In the genomic region with DNA sequence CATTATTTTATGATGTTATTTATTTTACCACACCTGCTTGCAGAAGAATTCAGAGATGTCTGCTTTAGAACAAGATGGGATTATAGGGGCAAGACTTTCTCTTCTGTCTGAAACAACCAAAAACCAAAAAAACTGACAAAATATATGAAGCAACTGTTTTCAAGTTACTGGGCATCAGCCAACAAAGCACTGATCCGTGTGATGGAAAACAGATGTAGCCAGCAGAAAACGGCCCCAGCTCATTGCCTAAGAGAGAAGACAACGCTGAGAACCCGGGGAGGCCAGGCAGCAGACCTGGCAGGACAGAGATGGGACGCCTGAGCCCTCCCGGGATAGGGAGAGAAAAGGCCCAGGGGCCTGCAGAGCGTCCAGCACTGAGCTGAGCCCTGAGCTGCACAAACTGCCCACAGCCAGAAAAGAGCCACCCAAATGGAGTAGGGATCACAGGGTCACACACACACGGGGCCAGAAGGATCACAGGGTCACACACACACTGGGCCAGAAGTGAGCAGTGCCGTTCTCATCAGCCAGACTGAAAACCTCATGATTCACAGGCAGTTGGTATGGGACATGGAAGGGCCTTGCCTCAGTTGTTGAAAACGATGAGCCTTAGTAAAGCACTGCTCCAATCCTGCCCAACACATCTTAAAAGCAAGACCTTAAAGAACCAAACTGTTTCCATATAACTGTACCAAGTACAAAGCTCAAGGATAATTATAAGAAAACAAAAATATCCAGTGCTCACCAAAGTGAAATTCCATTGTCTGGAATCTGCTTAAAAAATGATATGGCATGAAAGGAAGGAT, we compare ENCODE assay signal across 11 cellular contexts. TPM values are rescaled to one million over a fixed set of nuclear protein-coding genes. Genes with fewer than 3 reads are reported as not detected.
DNase-seq lines count a peak whose midpoint lies in the region; ATAC-seq and TF ChIP-seq lines count a peak whose summit lies in the region.
"Had no signal": no experiment of that assay in that cellular context is flagged by ENCODE, and none has a peak within 500 bp of the region (broad histone marks: within the 10 kb centered on the region; RNA-seq: fewer than 3 reads in every experiment).

No MANE protein-coding gene starts in this region.

- no peak for TF ChIP-seq CTCF in mucosa of descending colon (IDR thresholded peaks at IDR 0.05)

- peaks cover 3% of the 10 kb centered on the region for H3K27me3 Mint-ChIP-seq in activated naive CD8-positive, alpha-beta T cell treated with anti-CD3 and anti-CD28 coated beads, Interleukin-2, amount 10 ng/mL, durations not matched to agents 7 days and 5 days
- no peaks in the 10 kb centered on the region for H3K27me3 Mint-ChIP-seq in activated naive CD8-positive, alpha-beta T cell treated with anti-CD3 and anti-CD28 coated beads for 36 hours
- no peaks in the 10 kb centered on the region for H3K27me3 Mint-ChIP-seq in activated CD4-positive, alpha-beta memory T cell treated with anti-CD3 and anti-CD28 coated beads, Interleukin-2, amount 10 ng/mL, durations not matched to agents 7 days and 5 days

- H3K4me3 ChIP-seq in mucosa of descending colon (no peak overlapping the region), aorta (ENCODE audit: low read length in 2 of 2) (no peak overlapping the region)
- H3K4me3 ChIP-seq: skin epidermis had no signal

- POLR2A ChIA-PET in activated naive CD8-positive, alpha-beta T cell treated with anti-CD3 and anti-CD28 coated beads, Interleukin-2, amount 10 ng/mL, durations not matched to agents 7 days and 5 days (lab: Charles Lee) = no interaction called here
- POLR2A ChIA-PET in activated CD4-positive, alpha-beta memory T cell treated with anti-CD3 and anti-CD28 coated beads, Interleukin-2, amount 10 ng/mL, durations not matched to agents 7 days and 5 days (lab: Charles Lee) = no interaction called here

- no peaks in the 10 kb centered on the region for H3K4me1 ChIP-seq in mucosa of descending colon (ENCODE audit: low read depth)
- peaks cover 4 to 5% of the 10 kb centered on the region in 2 donors for H3K4me1 ChIP-seq in aorta (ENCODE audit: control insufficient read depth in 1 of 2, insufficient read depth in 2 of 2, low read length in 2 of 2)

- no peak overlapping the region for H3K27ac Mint-ChIP-seq in activated naive CD8-positive, alpha-beta T cell treated with anti-CD3 and anti-CD28 coated beads, Interleukin-2, amount 10 ng/mL, durations not matched to agents 7 days and 5 days
- H3K27ac Mint-ChIP-seq in activated naive CD8-positive, alpha-beta T cell treated with anti-CD3 and anti-CD28 coated beads for 36 hours = no peak overlapping the region
- no peak overlapping the region for H3K27ac Mint-ChIP-seq in activated CD4-positive, alpha-beta memory T cell treated with anti-CD3 and anti-CD28 coated beads, Interleukin-2, amount 10 ng/mL, durations not matched to agents 7 days and 5 days

- intact Hi-C loops in mucosa of descending colon (cut with DNase I, micrococcal nuclease) = no loop called here
- intact Hi-C loops in aorta (cut with DNase I) = loop anchor here (1.0 to 5.0 kb wide), 2 partner anchors 10 to 80 kb away; no protein-coding TSS in a partner anchor

- CTCF ChIA-PET in activated CD4-positive, alpha-beta memory T cell treated with anti-CD3 and anti-CD28 coated beads, Interleukin-2, amount 10 ng/mL, durations not matched to agents 7 days and 5 days (lab: Charles Lee) = no interaction called here

- ATAC-seq in activated naive CD8-positive, alpha-beta T cell treated with anti-CD3 and anti-CD28 coated beads, Interleukin-2, amount 10 ng/mL, durations not matched to agents 7 days and 5 days (ENCODE audit: low read depth) = no peak
- ATAC-seq in mucosa of descending colon = peak; percentile 23
- peak; percentile 63 for ATAC-seq in aorta (ENCODE audit: low FRiP score)
- ATAC-seq in GM18858 (IDR thresholded peaks at IDR 0.05; ENCODE audit: unreplicated experiment) = no peak

- H3K4me1 Mint-ChIP-seq in activated naive CD8-positive, alpha-beta T cell treated with anti-CD3 and anti-CD28 coated beads, Interleukin-2, amount 10 ng/mL, durations not matched to agents 7 days and 5 days = no peaks in the 10 kb centered on the region
- no peaks in the 10 kb centered on the region for H3K4me1 Mint-ChIP-seq in activated naive CD8-positive, alpha-beta T cell treated with anti-CD3 and anti-CD28 coated beads for 36 hours
- no peaks in the 10 kb centered on the region for H3K4me1 Mint-ChIP-seq in activated CD4-positive, alpha-beta memory T cell treated with anti-CD3 and anti-CD28 coated beads, Interleukin-2, amount 10 ng/mL, durations not matched to agents 7 days and 5 days

- peak; percentile 2 for DNase-seq in activated naive CD8-positive, alpha-beta T cell treated with anti-CD3 and anti-CD28 coated beads, Interleukin-2, amount 10 ng/mL, durations not matched to agents 7 days and 5 days
- no peak for DNase-seq in activated naive CD8-positive, alpha-beta T cell treated with anti-CD3 and anti-CD28 coated beads for 36 hours
- DNase-seq in ecto neural progenitor cell (ENCODE audit: low spot score) = peak; percentile 45
- peak in 1 of 3 donors; percentile 16 for DNase-seq in mucosa of descending colon
- peak in 1 of 2 donors; percentile 76 for DNase-seq in aorta
- DNase-seq in iPS-NIHi7 (ENCODE audit: extremely low spot score) = no peak
- no peak for DNase-seq in activated CD4-positive, alpha-beta memory T cell treated with anti-CD3 and anti-CD28 coated beads, Interleukin-2, amount 10 ng/mL, durations not matched to agents 7 days and 5 days
- DNase-seq: NCI-H524 treated with DMSO at 0.1 percent for 48 hours had no signal

- no peaks in the 10 kb centered on the region for H3K9me3 Mint-ChIP-seq in activated naive CD8-positive, alpha-beta T cell treated with anti-CD3 and anti-CD28 coated beads, Interleukin-2, amount 10 ng/mL, durations not matched to agents 7 days and 5 days
- H3K9me3 Mint-ChIP-seq in activated naive CD8-positive, alpha-beta T cell treated with anti-CD3 and anti-CD28 coated beads for 36 hours = no peaks in the 10 kb centered on the region
- H3K9me3 Mint-ChIP-seq in activated CD4-positive, alpha-beta memory T cell treated with anti-CD3 and anti-CD28 coated beads, Interleukin-2, amount 10 ng/mL, durations not matched to agents 7 days and 5 days = no peaks in the 10 kb centered on the region

- no peak overlapping the region for H3K4me3 Mint-ChIP-seq in activated naive CD8-positive, alpha-beta T cell treated with anti-CD3 and anti-CD28 coated beads, Interleukin-2, amount 10 ng/mL, durations not matched to agents 7 days and 5 days
- no peak overlapping the region for H3K4me3 Mint-ChIP-seq in activated naive CD8-positive, alpha-beta T cell treated with anti-CD3 and anti-CD28 coated beads for 36 hours
- H3K4me3 Mint-ChIP-seq in activated CD4-positive, alpha-beta memory T cell treated with anti-CD3 and anti-CD28 coated beads, Interleukin-2, amount 10 ng/mL, durations not matched to agents 7 days and 5 days = no peak overlapping the region

- H3K9me3 ChIP-seq in mucosa of descending colon (no peaks in the 10 kb centered on the region), aorta (ENCODE audit: control insufficient read depth, low read length) (no peaks in the 10 kb centered on the region)

- 11 to 20% methylated on average over 10 of the region's 10 CpGs for WGBS in aorta, 2 donors

- H3K27ac ChIP-seq in aorta (ENCODE audit: low read depth in 1 of 2, low read length in 2 of 2) = peak overlapping the region; percentile 61 to 69
- H3K27ac ChIP-seq: C4-2B had no signal

- no peaks in the 10 kb centered on the region for H3K36me3 Mint-ChIP-seq in activated naive CD8-positive, alpha-beta T cell treated with anti-CD3 and anti-CD28 coated beads, Interleukin-2, amount 10 ng/mL, durations not matched to agents 7 days and 5 days
- H3K36me3 Mint-ChIP-seq in activated naive CD8-positive, alpha-beta T cell treated with anti-CD3 and anti-CD28 coated beads for 36 hours = no peaks in the 10 kb centered on the region
- no peaks in the 10 kb centered on the region for H3K36me3 Mint-ChIP-seq in activated CD4-positive, alpha-beta memory T cell treated with anti-CD3 and anti-CD28 coated beads, Interleukin-2, amount 10 ng/mL, durations not matched to agents 7 days and 5 days (ENCODE audit: low read depth)

- no peaks in the 10 kb centered on the region for H3K36me3 ChIP-seq in mucosa of descending colon (ENCODE audit: low read depth)
- no peaks in the 10 kb centered on the region for H3K36me3 ChIP-seq in aorta (ENCODE audit: control insufficient read depth in 1 of 2, insufficient read depth in 2 of 2, low read length in 1 of 2)

- H3K27me3 ChIP-seq in aorta (ENCODE audit: control insufficient read depth in 1 of 2, insufficient read depth in 2 of 2, low read length in 1 of 2) = no peaks in the 10 kb centered on the region

RNA-seq across cellular contexts. Expression of a gene that starts 12.1 kb away (rescaled TPM):
- 1 to 10 TPM in 1 of 2 experiments, under 1 TPM in 1; 0.86 to 1.8 TPM for total RNA-seq in activated naive CD8-positive, alpha-beta T cell treated with anti-CD3 and anti-CD28 coated beads, Interleukin-2, amount 10 ng/mL, durations not matched to agents 7 days and 5 days
- 1 to 10 TPM; 1.8 to 2.1 TPM for total RNA-seq in activated naive CD8-positive, alpha-beta T cell treated with anti-CD3 and anti-CD28 coated beads for 36 hours
- 10 to 100 TPM in 2 of 3 donors, 1 to 10 TPM in 1; 9.3 to 52.4 (median 11.9) TPM for total RNA-seq in mucosa of descending colon
- total RNA-seq in aorta = 100 to 1,000 TPM; 100 to 109 TPM
- polyA plus RNA-seq in aorta = 10 to 100 TPM; 10.6 to 63.0 TPM
- not detected for total RNA-seq in activated CD4-positive, alpha-beta memory T cell treated with anti-CD3 and anti-CD28 coated beads, Interleukin-2, amount 10 ng/mL, durations not matched to agents 7 days and 5 days

Comparison
In these comparisons a context has a peak if more than half of its experiments do, and no peak if none do; other contexts are left out.
1. DNase-seq: peak in activated naive CD8-positive, alpha-beta T cell treated with anti-CD3 and anti-CD28 coated beads, Interleukin-2, amount 10 ng/mL, durations not matched to agents 7 days and 5 days (single experiment) and ecto neural progenitor cell (single experiment); none in activated naive CD8-positive, alpha-beta T cell treated with anti-CD3 and anti-CD28 coated beads for 36 hours (single experiment), iPS-NIHi7 (single experiment) and activated CD4-positive, alpha-beta memory T cell treated with anti-CD3 and anti-CD28 coated beads, Interleukin-2, amount 10 ng/mL, durations not matched to agents 7 days and 5 days (single experiment).
2. ATAC-seq: peak in mucosa of descending colon (single experiment) and aorta (single experiment); none in activated naive CD8-positive, alpha-beta T cell treated with anti-CD3 and anti-CD28 coated beads, Interleukin-2, amount 10 ng/mL, durations not matched to agents 7 days and 5 days (single experiment) and GM18858 (single experiment).
3. intact Hi-C loops: an anchor here in aorta (1.0 to 5.0 kb wide); none called in mucosa of descending colon.